39 cellular contexts compared by ENCODE assay signal in genomic region chr5:161709239-161709638, GRCh38. TPM values are rescaled to one million over a fixed set of nuclear protein-coding genes. Genes with fewer than 3 reads are reported as not detected.
"Had no signal": no experiment of that assay in that cellular context is flagged by ENCODE, and none has a peak within 500 bp of the region (broad histone marks: within the 10 kb centered on the region; RNA-seq: fewer than 3 reads in every experiment).

No MANE protein-coding gene starts in this region.

- H3K4me3 ChIP-seq: MG63 had no signal

- DNase-seq: Karpas-422, Kasumi-1, MG63, MM.1S, MV-4-11, NCI-H1048, NCI-H1092, NCI-H1092 treated with DMSO at 0.1 percent for 48 hours, NCI-H1105, NCI-H1105 treated with DMSO at 0.1 percent for 48 hours, NCI-H1417, NCI-H1417 treated with DMSO at 0.1 percent for 48 hours, NCI-H1436, NCI-H1436 treated with DMSO at 0.1 percent for 48 hours, NCI-H146, NCI-H1694, NCI-H1694 treated with DMSO at 0.1 percent for 48 hours, NCI-H187, NCI-H187 treated with DMSO at 0.1 percent for 48 hours, NCI-H1930, NCI-H2029, NCI-H2029 treated with DMSO at 0.1 percent for 48 hours, NCI-H2081, NCI-H2081 treated with DMSO at 0.1 percent for 48 hours, NCI-H2107, NCI-H2171, NCI-H2171 treated with DMSO at 0.1 percent for 48 hours, NCI-H2227 treated with DMSO at 0.1 percent for 48 hours, NCI-H226, NCI-H345, NCI-H446, NCI-H446 treated with DMSO at 0.1 percent for 48 hours, NCI-H510A, NCI-H510A treated with DMSO at 0.1 percent for 48 hours, NCI-H524 had no signal

- H3K36me3 ChIP-seq: MG63 had no signal

- H3K27me3 ChIP-seq: MG63 had no signal

- H3K9me3 ChIP-seq: MG63 had no signal

RNA-seq across cellular contexts. Expression of gene GABRA6, which starts 23.7 kb away (rescaled TPM):
- total RNA-seq: LHCN-M2, M059J, MCF 10A, NCI-H460 had no signal
